ENCODE assay signal across 1 cellular context in genomic region chrX:115373308-115373707, GRCh38.
TF ChIP-seq lines count a peak whose summit lies in the region.

No MANE protein-coding gene starts in this region.

TF ChIP-seq in GM23338, 12 proteins besides CTCF, POLR2A, EP300 and RAD21 (continued from another document):
- TF ChIP-seq ZNF462 (CRISPR knock-in tag; IDR thresholded peaks at IDR 0.05): no peak
- TF ChIP-seq JUNB (IDR thresholded peaks at IDR 0.05; ENCODE audit: unreplicated experiment): no peak
- TF ChIP-seq ZNF114 (CRISPR knock-in tag; IDR thresholded peaks at IDR 0.05): no peak
- TF ChIP-seq STAT1 (IDR thresholded peaks at IDR 0.05; ENCODE audit: unreplicated experiment): no peak
- TF ChIP-seq POLR2AphosphoS5 (IDR thresholded peaks at IDR 0.05; ENCODE audit: low read depth): no peak
- TF ChIP-seq EZH2phosphoT487 (IDR thresholded peaks at IDR 0.05; ENCODE audit: unreplicated experiment): no peak
- no peak for TF ChIP-seq ETS1 (IDR thresholded peaks at IDR 0.05)
